11 cellular contexts compared by ENCODE assay signal in the genomic region with DNA sequence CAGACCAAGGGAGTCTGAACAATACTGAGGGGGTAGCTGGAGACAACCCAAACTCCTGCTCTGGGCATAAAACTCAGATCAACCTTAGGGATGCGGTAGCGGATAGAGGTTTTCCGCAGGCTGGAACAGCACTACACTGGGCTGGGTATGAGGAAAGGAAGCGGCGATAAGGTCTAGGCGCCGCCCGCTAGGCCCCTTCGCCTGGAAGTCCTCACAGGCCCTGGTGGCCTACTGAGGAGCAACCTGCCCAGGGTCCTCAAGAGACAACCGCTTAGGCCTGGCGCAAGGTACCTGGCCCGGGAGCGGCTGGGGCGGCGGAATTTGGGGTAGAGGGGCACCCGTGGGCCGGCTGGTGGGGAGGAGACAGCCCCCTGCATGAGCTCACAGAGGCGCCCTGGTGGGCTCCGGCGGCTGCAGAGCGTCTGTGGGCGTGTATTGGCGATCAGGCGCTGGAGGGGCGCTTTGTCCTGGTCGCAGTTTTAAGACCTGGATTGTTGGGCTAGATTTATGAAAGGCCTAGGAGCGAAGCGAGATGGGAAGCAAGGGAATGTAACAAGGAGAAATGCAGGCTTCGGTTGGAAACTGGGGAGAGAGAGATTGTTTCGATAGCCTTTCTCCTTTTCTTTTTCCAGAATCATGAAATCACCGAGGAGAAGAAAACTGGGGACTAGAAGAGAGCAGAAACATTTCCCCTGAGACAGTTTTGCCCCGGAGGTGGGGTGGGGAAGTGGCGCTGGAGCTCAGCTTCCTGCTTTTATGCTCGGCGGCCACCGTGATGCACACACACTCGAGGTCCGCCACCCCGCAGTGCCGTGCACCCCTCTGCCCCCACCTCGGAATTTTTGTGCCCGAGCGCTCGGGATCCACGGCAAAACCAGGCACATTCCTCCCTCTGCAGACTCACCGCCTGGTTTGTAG. TPM values are rescaled to one million over a fixed set of nuclear protein-coding genes. Genes with fewer than 3 reads are reported as not detected.
DNase-seq lines count a peak whose midpoint lies in the region; ATAC-seq, FAIRE-seq and TF ChIP-seq lines count a peak whose summit lies in the region.
"Had no signal": no experiment of that assay in that cellular context is flagged by ENCODE, and none has a peak within 500 bp of the region (broad histone marks: within the 10 kb centered on the region; RNA-seq: fewer than 3 reads in every experiment).

No MANE protein-coding gene starts in this region.

- H3K27ac ChIP-seq in HUES64 (ENCODE audit: low read depth, low read length) (no peak overlapping the region), H1 (ENCODE audit: low read depth, low read length) (no peak overlapping the region)

- no peak overlapping the region for H2BK20ac ChIP-seq in H1 (ENCODE audit: low read length)

- no peak for TF ChIP-seq POLR2A in H1 (IDR thresholded peaks at IDR 0.05; ENCODE audit: control extremely low read depth in 1 of 2, low read depth in 2 of 2, low read length in 2 of 2)

- no peak overlapping the region for H3K27ac Mint-ChIP-seq in neural crest cell (ENCODE audit: unreplicated experiment)

- 2% methylated on average over 46 of the region's 46 CpGs for WGBS in HUES64
- 2% methylated on average over 44 of the region's 46 CpGs; no CpG with 5 or more reads in 1 of the 2 experiments for WGBS in H1 (ENCODE audit: extremely low coverage in 1 of 2, insufficient coverage in 1 of 2, insufficient read length in 1 of 2, insufficient replicate concordance in 2 of 2, low coverage in 1 of 2, low lambda C conversion rate in 2 of 2, missing lambda C conversion rate in 1 of 2), 2 experiments

- POLR2A ChIA-PET in H1 (lab: Charles Lee; ENCODE audit: partially characterized antibody), result interaction anchor here (1.2 to 2.2 kb wide), 3 partner anchors 10 to 100 kb away, joined by 3 to 7 read pairs (median 6); a partner anchor contains a TSS

- no peak overlapping the region for H2BK120ac ChIP-seq in H1 (replicated peaks; ENCODE audit: low read depth, low read length)

- no peak overlapping the region for H3K18ac ChIP-seq in H1 (ENCODE audit: extremely low read depth, low read length)

- H3K4ac ChIP-seq in H1 (replicated peaks; ENCODE audit: insufficient read length, low read depth, low read length), result no peak overlapping the region

- H3K36me3 Mint-ChIP-seq in neural crest cell (ENCODE audit: low read depth), result peaks cover 11% of the 10 kb centered on the region

- H2BK5ac ChIP-seq in H1 (ENCODE audit: low read depth, low read length), result no peak overlapping the region

- peaks cover 97% of the 10 kb centered on the region for H3K27me3 Mint-ChIP-seq in neural crest cell (ENCODE audit: low read depth)

- no peak for TF ChIP-seq CTCF in H1 (IDR thresholded peaks at IDR 0.05; ENCODE audit: control extremely low read depth in 1 of 3, insufficient read depth in 1 of 3, low read depth in 1 of 3, low read length in 3 of 3)
- TF ChIP-seq CTCF in neural crest cell (conservative IDR thresholded peaks at IDR 0.05), result no peak

- H3K4me1 Mint-ChIP-seq in neural crest cell, result peaks cover 22% of the 10 kb centered on the region

- H2AFZ ChIP-seq in H1 (ENCODE audit: low read length), result no peak overlapping the region

- H3K4me3 ChIP-seq in HUES64 (ENCODE audit: low read length) (peak overlapping the region; percentile 18; the same call in 1 of the 2 replicates), H1 (ENCODE audit: extremely low read depth in 1 of 4, insufficient read depth in 2 of 4, low read depth in 3 of 4, low read length in 4 of 4) (peak overlapping the region in 3 of 4 experiments; percentile 2 to 46 (median 8); a peak in 3 of 8 replicates)

- H2BK15ac ChIP-seq in H1 (ENCODE audit: low read length), result no peak overlapping the region

- H3K9ac ChIP-seq in HUES64 (ENCODE audit: low read depth, low read length), result no peak overlapping the region
- no peak overlapping the region for H3K9ac ChIP-seq in H1 (replicated peaks in 1 of 4; ENCODE audit: extremely low read depth in 1 of 4, low read depth in 3 of 4, low read length in 3 of 4)

- TF ChIP-seq RAD21 in H1 (IDR thresholded peaks at IDR 0.05 in 1 of 2, conservative IDR thresholded peaks at IDR 0.05 in 1 of 2; ENCODE audit: low read depth in 2 of 2, low read length in 2 of 2), result no peak

- H3K14ac ChIP-seq in H1 (ENCODE audit: insufficient read length), result no peak overlapping the region

- H3K56ac ChIP-seq in H1 (replicated peaks; ENCODE audit: insufficient read length, low read depth, low read length), result no peak overlapping the region

- no peaks in the 10 kb centered on the region for H3K36me3 ChIP-seq in HUES64 (ENCODE audit: insufficient read depth, low read length)
- peaks cover 0 to 13% (median 0%) of the 10 kb centered on the region in 4 experiments; a peak in 2 of 8 replicates for H3K36me3 ChIP-seq in H1 (ENCODE audit: control insufficient read depth in 2 of 4, insufficient read depth in 4 of 4, low read length in 3 of 4)
- H3K36me3 ChIP-seq: heart left ventricle had no signal

- no peak for FAIRE-seq in H1 (lab: Jason Lieb, UNC)

- no peak overlapping the region for H2BK12ac ChIP-seq in H1 (ENCODE audit: low read depth, low read length)

- peak; percentile 78 for DNase-seq in ELF-1 (ENCODE audit: low read depth, low spot score)
- peak in 1 of 2 experiments; percentile 68 for DNase-seq in H1 (ENCODE audit: low read depth in 1 of 2, low spot score in 2 of 2)
- no peak for DNase-seq in neural crest cell (ENCODE audit: low read depth, low spot score)
- DNase-seq: activated effector memory CD4-positive, alpha-beta T cell treated with Interleukin-2 at 50 U/mL for 16 hours; heart left ventricle had no signal

- CTCF ChIA-PET in H1 (lab: Charles Lee; ENCODE audit: partially characterized antibody), result interaction anchor here (1.3 to 1.7 kb wide), 4 partner anchors 18 to 95 kb away, joined by 3 to 5 read pairs (median 4); no protein-coding TSS in a partner anchor

- peaks cover 38 to 47% of the 10 kb centered on the region in 2 experiments for H4K20me1 ChIP-seq in H1 (replicated peaks in 1 of 2; ENCODE audit: control insufficient read depth in 1 of 2, insufficient read depth in 2 of 2, low read length in 2 of 2)

- no peaks in the 10 kb centered on the region for H3K9me3 Mint-ChIP-seq in neural crest cell

- H3K4me3 Mint-ChIP-seq in neural crest cell, result peak overlapping the region; percentile 57

- no peaks in the 10 kb centered on the region for H3K79me1 ChIP-seq in H1 (ENCODE audit: low read depth, low read length)

- no peak overlapping the region for H2AK5ac ChIP-seq in H1 (ENCODE audit: low read depth, low read length)

- H3K4me1 ChIP-seq in HUES64 (ENCODE audit: insufficient read depth, low read length) (peaks cover 31% of the 10 kb centered on the region), H1 (replicated peaks in 1 of 4; ENCODE audit: control insufficient read depth in 3 of 4, insufficient read depth in 4 of 4, low read length in 3 of 4) (peaks cover 0 to 38% (median 23%) of the 10 kb centered on the region in 4 experiments; a peak in 6 of 7 replicates)

- H3K27me3 ChIP-seq in HUES64 (ENCODE audit: insufficient read depth, low read length) (peaks cover 100% of the 10 kb centered on the region), H1 (replicated peaks in 1 of 4; ENCODE audit: control insufficient read depth in 3 of 4, extremely low read depth in 1 of 4, insufficient read depth in 3 of 4, low read length in 3 of 4) (peaks cover 94 to 100% (median 97%) of the 10 kb centered on the region in 4 experiments)

- H3K4me2 ChIP-seq in H1 (ENCODE audit: insufficient read depth in 1 of 2, low read depth in 2 of 2, low read length in 2 of 2), result peak overlapping the region; percentile 53 to 61

- ATAC-seq in HG03439 (IDR thresholded peaks at IDR 0.05; ENCODE audit: unreplicated experiment) (no peak), HG03025 (IDR thresholded peaks at IDR 0.05; ENCODE audit: low FRiP score, unreplicated experiment) (no peak), HG03108 (IDR thresholded peaks at IDR 0.05; ENCODE audit: unreplicated experiment) (no peak)
- ATAC-seq: heart left ventricle had no signal

- H3K23ac ChIP-seq in H1 (ENCODE audit: insufficient read length), result no peak overlapping the region

- H3K79me2 ChIP-seq in H1 (ENCODE audit: control insufficient read depth in 1 of 2, insufficient read depth in 2 of 2, low read length in 2 of 2), result no peaks in the 10 kb centered on the region

- TF ChIP-seq EP300 in H1 (IDR thresholded peaks at IDR 0.05; ENCODE audit: borderline replicate concordance in 1 of 2, low read depth in 2 of 2, low read length in 2 of 2), result no peak

- H3K23me2 ChIP-seq in H1 (ENCODE audit: low read depth, low read length), result no peaks in the 10 kb centered on the region; the same call in 1 of the 2 replicates

- no peak overlapping the region; the same call in 1 of the 2 replicates for H4K8ac ChIP-seq in H1 (ENCODE audit: extremely low read depth, insufficient read depth, low read length)

- H4K5ac ChIP-seq in H1 (ENCODE audit: insufficient read length, low read depth, low read length), result no peak overlapping the region

- no peaks in the 10 kb centered on the region for H3K9me3 ChIP-seq in HUES64 (ENCODE audit: insufficient read depth, low read depth, low read length)
- no peaks in the 10 kb centered on the region for H3K9me3 ChIP-seq in H1 (ENCODE audit: insufficient read depth in 2 of 2, low read depth in 1 of 2, low read length in 1 of 2)
- H3K9me3 ChIP-seq: heart left ventricle had no signal

- H4K91ac ChIP-seq in H1 (replicated peaks; ENCODE audit: insufficient read length, low read length), result no peak overlapping the region

TF ChIP-seq in H1, 55 proteins besides CTCF, POLR2A, EP300 and RAD21 (continues in another document):
- TF ChIP-seq CBX8 (IDR thresholded peaks at IDR 0.05; ENCODE audit: borderline replicate concordance, low read depth, low read length), result peak; percentile 28; the same call in 1 of the 2 replicates
- peak; percentile 3 for TF ChIP-seq ASH2L (IDR thresholded peaks at IDR 0.05; ENCODE audit: low read length)
- TF ChIP-seq KDM4A (IDR thresholded peaks at IDR 0.05; ENCODE audit: low read depth, low read length, severe bottlenecking), result peak; percentile 33
- TF ChIP-seq RNF2 (IDR thresholded peaks at IDR 0.05; ENCODE audit: borderline replicate concordance, low read depth, low read length, missing control alignments, poor library complexity, severe bottlenecking), result peak; percentile 94
- no peak for TF ChIP-seq SIN3A (conservative IDR thresholded peaks at IDR 0.05 in 1 of 2, IDR thresholded peaks at IDR 0.05 in 1 of 2; ENCODE audit: low read depth in 1 of 2, low read length in 2 of 2)
- peak; percentile 97 for TF ChIP-seq SUZ12 (IDR thresholded peaks at IDR 0.05; ENCODE audit: low read length)

RNA-seq across cellular contexts. Expression of a gene that starts 2.4 kb away (rescaled TPM):
- not detected for polyA plus RNA-seq in HUES64 (2013, experiment 1 of 2)
- not detected for polyA plus RNA-seq in HUES64 (2013, experiment 2 of 2)
- total RNA-seq in H1 (2021; fragmentation: NEBNext Ultra II Directional; extraction: Animal tissue kit (Norgen Biotek cat#: 25700)), result not detected in 2 replicates
- polyA plus RNA-seq in H1 (2011; rRNA removed), result not detected in 2 replicates
- polyA plus RNA-seq in H1 (2011; cell fraction: cytosol; rRNA removed), result not detected
- polyA plus RNA-seq in H1 (2011; cell fraction: nucleus; rRNA removed), result not detected
- polyA plus RNA-seq in H1 (2012, experiment 1 of 2), result not detected in 4 replicates
- polyA plus RNA-seq in H1 (2012, experiment 2 of 2), result not detected
- polyA plus RNA-seq in H1 (2013, experiment 1 of 2), result not detected
- not detected for polyA plus RNA-seq in H1 (2013, experiment 2 of 2)
- not detected in 2 replicates for polyA minus RNA-seq in H1 (2011; rRNA and poly(A)+ RNA removed)
- polyA minus RNA-seq in H1 (2011; cell fraction: cytosol; rRNA and poly(A)+ RNA removed), result not detected
- not detected for polyA minus RNA-seq in H1 (2011; cell fraction: nucleus; rRNA and poly(A)+ RNA removed)
- total RNA-seq in neural crest cell, result not detected in 2 replicates
- total RNA-seq: dermis microvascular lymphatic vessel endothelial cell, heart left ventricle, myocyte had no signal
- polyA plus RNA-seq: heart left ventricle had no signal
